In genomic region chr22:31490496-31490925, GRCh38 we compare ENCODE assay signal across 8 cellular contexts. TPM values are rescaled to one million over a fixed set of nuclear protein-coding genes. Genes with fewer than 3 reads are reported as not detected.
DNase-seq lines count a peak whose midpoint lies in the region; ATAC-seq, FAIRE-seq and TF ChIP-seq lines count a peak whose summit lies in the region.

No MANE protein-coding gene starts in this region.

- TF ChIP-seq CTCF in K562 (IDR thresholded peaks at IDR 0.05 in 2 of 3, conservative IDR thresholded peaks at IDR 0.05 in 1 of 3; ENCODE audit: insufficient read depth in 2 of 3, low read depth in 1 of 3, low read length in 3 of 3) = peak in 1 of 3 experiments; percentile 25; a peak in 1 of 6 replicates

- in situ Hi-C loops in G401 (cut with HindIII; ENCODE audit: low sequenced_read_pairs) = no loop called here
- in situ Hi-C loops in K562 (cut with MboI) = no loop called here

- H3K36me3 ChIP-seq in K562 (ENCODE audit: control insufficient read depth, insufficient read depth, low read length) = peaks cover 26% of the 10 kb centered on the region
- no peaks in the 10 kb centered on the region for H3K36me3 ChIP-seq in iPS-15b (ENCODE audit: control insufficient read depth, insufficient read depth, low read length)
- peaks cover 10% of the 10 kb centered on the region for H3K36me3 ChIP-seq in skeletal muscle satellite cell (ENCODE audit: insufficient read depth, low read length)

- POLR2A ChIA-PET in K562 (lab: Yijun Ruan, JAX) = interaction anchor here (1.0 kb wide), 1 partner anchor 113 kb away, joined by 4 read pairs; no protein-coding TSS in a partner anchor

- 0% methylated on average over 15 of the region's 15 CpGs for WGBS in K562 (ENCODE audit: insufficient coverage, low coverage, missing lambda C conversion rate)

- peak overlapping the region; percentile 97 to 98 for H3K9ac ChIP-seq in K562 (ENCODE audit: insufficient read depth in 1 of 2, low read depth in 2 of 2, low read length in 2 of 2)
- H3K9ac ChIP-seq in iPS-15b (ENCODE audit: low read depth, low read length) = peak overlapping the region; percentile 71
- H3K9ac ChIP-seq in skeletal muscle satellite cell (ENCODE audit: low read depth, low read length) = peak overlapping the region; percentile 97

- H3K27ac ChIP-seq in K562 (ENCODE audit: extremely low read depth, low read depth, low read length) = peak overlapping the region; percentile 95

- H3K4me1 ChIP-seq in K562 (replicated peaks in 1 of 2; ENCODE audit: control insufficient read depth in 2 of 2, insufficient read depth in 2 of 2, low read length in 2 of 2) (peaks cover 19 to 26% of the 10 kb centered on the region in 2 experiments; a peak in 4 of 5 replicates), iPS-15b (ENCODE audit: control insufficient read depth, insufficient read depth, low read length) (peaks cover 9% of the 10 kb centered on the region), skeletal muscle satellite cell (ENCODE audit: control insufficient read depth, insufficient read depth, low read length) (peaks cover 19% of the 10 kb centered on the region)

- DNase-seq in G401 (ENCODE audit: low spot score) = peak; percentile 51
- DNase-seq in HuH-7 (ENCODE audit: low spot score) = peak; percentile 56
- DNase-seq in T-helper 22 cell (ENCODE audit: low read depth) = peak; percentile 45
- DNase-seq in K562 (ENCODE audit: extremely low read depth in 1 of 4, low spot score in 3 of 4) = peak; percentile 15 to 80 (median 38)
- no peak for DNase-seq in OCI-M2 (lab: John Stamatoyannopoulos, UW; ENCODE audit: unreplicated experiment)

- ATAC-seq in GM21515 (IDR thresholded peaks at IDR 0.05; ENCODE audit: unreplicated experiment) = peak; percentile 47
- peak; percentile 83 for ATAC-seq in K562

- BruUV-seq in K562 (replicated peaks; lab: Mats Ljungman, UMichigan) = TSS peak; percentile 75

- no peaks in the 10 kb centered on the region for H4K20me1 ChIP-seq in K562 (replicated peaks; ENCODE audit: control insufficient read depth, insufficient read depth, low read length)

- H3K9me1 ChIP-seq in K562 (ENCODE audit: control insufficient read depth, insufficient read depth, low read length) = no peaks in the 10 kb centered on the region

- CTCF ChIA-PET in K562 (lab: Yijun Ruan, JAX; ENCODE audit: low intra/inter-chr PET ratio) = no interaction called here

- H3K9me3 ChIP-seq in K562 (replicated peaks; ENCODE audit: control insufficient read depth, insufficient read depth, low read depth, low read length) = no peaks in the 10 kb centered on the region
- no peaks in the 10 kb centered on the region for H3K9me3 ChIP-seq in iPS-15b (ENCODE audit: control insufficient read depth, insufficient read depth, low read length)
- no peaks in the 10 kb centered on the region for H3K9me3 ChIP-seq in skeletal muscle satellite cell (replicated peaks; ENCODE audit: low read length)

- no peaks in the 10 kb centered on the region for H3K27me3 ChIP-seq in K562 (ENCODE audit: control insufficient read depth in 2 of 2, insufficient read depth in 2 of 2, low read length in 2 of 2)
- no peaks in the 10 kb centered on the region for H3K27me3 ChIP-seq in iPS-15b (ENCODE audit: control insufficient read depth, insufficient read depth, low read length)
- H3K27me3 ChIP-seq in skeletal muscle satellite cell (ENCODE audit: control insufficient read depth, insufficient read depth, low read length) = no peaks in the 10 kb centered on the region

- peak overlapping the region; percentile 89 for H2AFZ ChIP-seq in K562 (ENCODE audit: low read depth, low read length)

- H3K4me2 ChIP-seq in K562 (ENCODE audit: insufficient read depth, low read length) = peak overlapping the region; percentile 95
- peak overlapping the region; percentile 85 for H3K4me2 ChIP-seq in skeletal muscle satellite cell (ENCODE audit: low read length)

- TF ChIP-seq POLR2A in K562 (conservative IDR thresholded peaks at IDR 0.05) = peak; percentile 67

- FAIRE-seq in K562 (lab: Jason Lieb, UNC) = peak; percentile 90

- peaks cover 47% of the 10 kb centered on the region for H3K79me2 ChIP-seq in K562 (ENCODE audit: control insufficient read depth, insufficient read depth, low read length)

- no peak for TF ChIP-seq RAD21 in K562 (CRISPR knock-in tag; conservative IDR thresholded peaks at IDR 0.05 in 1 of 2, IDR thresholded peaks at IDR 0.05 in 1 of 2)

- peak; percentile 24; the same call in 1 of the 2 replicates for TF ChIP-seq EP300 in K562 (IDR thresholded peaks at IDR 0.05; ENCODE audit: low read length)

- intact Hi-C loops in K562 (cut with micrococcal nuclease) = loop anchor here (2.0 kb wide), 1 partner anchor 140 kb away; no protein-coding TSS in a partner anchor

- H3K4me3 ChIP-seq in K562 = peak overlapping the region; percentile 73
- H3K4me3 ChIP-seq in iPS-15b (ENCODE audit: low read depth, low read length) = peak overlapping the region; percentile 98
- H3K4me3 ChIP-seq in skeletal muscle satellite cell (ENCODE audit: low read length) = peak overlapping the region; percentile 94

TF ChIP-seq in K562, 482 proteins besides CTCF, POLR2A, EP300 and RAD21 (continues in another document):
- peak; percentile 43; the same call in 1 of the 2 replicates for TF ChIP-seq ZNF395 (CRISPR knock-in tag; IDR thresholded peaks at IDR 0.05)
- no peak for TF ChIP-seq MEF2D (tag; conservative IDR thresholded peaks at IDR 0.05; ENCODE audit: low read depth)
- TF ChIP-seq ATF7 (IDR thresholded peaks at IDR 0.05) = no peak
- peak; percentile 37 for TF ChIP-seq KDM5B (IDR thresholded peaks at IDR 0.05; ENCODE audit: insufficient replicate concordance, low read depth, low read length)
- TF ChIP-seq ZNF316 (IDR thresholded peaks at IDR 0.05) = peak; percentile 23; the same call in 1 of the 2 replicates
- TF ChIP-seq ATF1 (CRISPR knock-in tag; IDR thresholded peaks at IDR 0.05) = no peak
- 0 out of 2 replicates have a peak, but pooled peaks have one; percentile 28 for TF ChIP-seq ATF1 (tag; IDR thresholded peaks at IDR 0.05)
- peak; percentile 16; the same call in 1 of the 2 replicates for TF ChIP-seq EP400 (IDR thresholded peaks at IDR 0.05)
- TF ChIP-seq ZNF551 (CRISPR knock-in tag; IDR thresholded peaks at IDR 0.05) = no peak
- TF ChIP-seq TRIM28 (IDR thresholded peaks at IDR 0.05) = 0 out of 2 replicates have a peak, but pooled peaks have one; percentile 36
- peak; percentile 20 for TF ChIP-seq SAP30 (IDR thresholded peaks at IDR 0.05; ENCODE audit: borderline replicate concordance, insufficient read depth, low read depth, low read length, poor library complexity, severe bottlenecking)

RNA-seq across cellular contexts. Expression of gene EIF4ENIF1, which starts 0.9 kb away (rescaled TPM):
- total RNA-seq in G401 (2014; rRNA removed; shearing (Covaris generic)) = 10.2 and 16.8 TPM in 2 replicates
- total RNA-seq in K562 (2011; cell fraction: chromatin; rRNA removed; ENCODE audit: low replicate concordance) = 33.5 and 38.4 TPM in 2 replicates
- total RNA-seq in K562 (2011; cell fraction: nucleolus; rRNA removed) = 22.0 and 24.6 TPM in 2 replicates
- total RNA-seq in K562 (2011; cell fraction: nucleoplasm; rRNA removed) = 22.9 and 24.7 TPM in 2 replicates
- total RNA-seq in K562 (2014; rRNA removed) (8.1 and 11.7 TPM in 2 replicates), K562 (2014; rRNA removed; fragmentation: Illumina TruSeq; extraction: Trizol) (11.3 and 11.7 TPM in 2 replicates), K562 (2015; rRNA removed; fragmentation: Illumina TruSeq; extraction: Trizol) (16.0 and 17.1 TPM in 2 replicates), K562 (2021) (15.9 and 17.5 TPM in 2 replicates)
- polyA plus RNA-seq in K562 (2011; rRNA removed) (15.5 and 15.8 TPM in 2 replicates), K562 (2014; fragmentation: Illumina TruSeq; extraction: Trizol) (15.6 and 24.9 TPM in 2 replicates), K562 (2014; fragmentation: Nextera tagmentation; extraction: Ambion mirVana) (1 to 10 TPM; 2.5 to 4.1 TPM), K562 (2014; rRNA removed) (16.6 and 22.4 TPM in 2 replicates)
- 11.5 and 12.9 TPM in 2 replicates for polyA plus RNA-seq in K562 (2011; cell fraction: cytosol; rRNA removed)
- 21.7 and 29.2 TPM in 2 replicates for polyA plus RNA-seq in K562 (2011; cell fraction: nucleus; rRNA removed)
- 13.3 and 17.4 TPM in 2 replicates for polyA plus RNA-seq in K562 (2012)
- polyA minus RNA-seq in K562 (2011; rRNA and poly(A)+ RNA removed) = 16.8 and 20.4 TPM in 2 replicates
- 9.7 and 12.4 TPM in 2 replicates for polyA minus RNA-seq in K562 (2011; cell fraction: cytosol; rRNA and poly(A)+ RNA removed)
- polyA minus RNA-seq in K562 (2011; cell fraction: nucleus; rRNA and poly(A)+ RNA removed) = 7.7 and 14.7 TPM in 2 replicates
- total RNA-seq in skeletal muscle satellite cell (2012; rRNA removed) = 9.4 and 11.4 TPM in 2 replicates

RNA-seq across cellular contexts. Expression of gene SFI1, which starts 5.8 kb away (rescaled TPM):
- total RNA-seq in G401 (2014; rRNA removed; shearing (Covaris generic)) = 17.0 and 43.8 TPM in 2 replicates
- total RNA-seq in K562 (2011; cell fraction: chromatin; rRNA removed; ENCODE audit: low replicate concordance) = 245 and 354 TPM in 2 replicates
- total RNA-seq in K562 (2011; cell fraction: nucleolus; rRNA removed) = 166 and 190 TPM in 2 replicates
- 184 and 220 TPM in 2 replicates for total RNA-seq in K562 (2011; cell fraction: nucleoplasm; rRNA removed)
- 14.1 and 21.3 TPM in 2 replicates for total RNA-seq in K562 (2014; rRNA removed)
- 8.2 and 10.5 TPM in 2 replicates for total RNA-seq in K562 (2014; rRNA removed; fragmentation: Illumina TruSeq; extraction: Trizol)
- 8.8 and 10.4 TPM in 2 replicates for total RNA-seq in K562 (2015; rRNA removed; fragmentation: Illumina TruSeq; extraction: Trizol)
- total RNA-seq in K562 (2021) = 24.0 and 24.2 TPM in 2 replicates
- polyA plus RNA-seq in K562 (2011; rRNA removed) = 15.0 and 18.7 TPM in 2 replicates
- polyA plus RNA-seq in K562 (2011; cell fraction: cytosol; rRNA removed) = 8.8 TPM in 2 replicates
- 119 and 144 TPM in 2 replicates for polyA plus RNA-seq in K562 (2011; cell fraction: nucleus; rRNA removed)
- 14.6 and 28.2 TPM in 2 replicates for polyA plus RNA-seq in K562 (2012)
- polyA plus RNA-seq in K562 (2014; fragmentation: Illumina TruSeq; extraction: Trizol) = 11.8 and 16.0 TPM in 2 replicates
- 1 to 10 TPM; 3.0 to 4.3 TPM for polyA plus RNA-seq in K562 (2014; fragmentation: Nextera tagmentation; extraction: Ambion mirVana)
- 23.1 and 25.6 TPM in 2 replicates for polyA plus RNA-seq in K562 (2014; rRNA removed)
- polyA minus RNA-seq in K562 (2011; rRNA and poly(A)+ RNA removed) = 31.3 and 39.8 TPM in 2 replicates
- 13.7 and 14.1 TPM in 2 replicates for polyA minus RNA-seq in K562 (2011; cell fraction: cytosol; rRNA and poly(A)+ RNA removed)
- 46.7 and 73.1 TPM in 2 replicates for polyA minus RNA-seq in K562 (2011; cell fraction: nucleus; rRNA and poly(A)+ RNA removed)
- total RNA-seq in skeletal muscle satellite cell (2012; rRNA removed) = 12.7 and 13.1 TPM in 2 replicates
